26 cellular contexts compared by ENCODE assay signal in the genomic region with DNA sequence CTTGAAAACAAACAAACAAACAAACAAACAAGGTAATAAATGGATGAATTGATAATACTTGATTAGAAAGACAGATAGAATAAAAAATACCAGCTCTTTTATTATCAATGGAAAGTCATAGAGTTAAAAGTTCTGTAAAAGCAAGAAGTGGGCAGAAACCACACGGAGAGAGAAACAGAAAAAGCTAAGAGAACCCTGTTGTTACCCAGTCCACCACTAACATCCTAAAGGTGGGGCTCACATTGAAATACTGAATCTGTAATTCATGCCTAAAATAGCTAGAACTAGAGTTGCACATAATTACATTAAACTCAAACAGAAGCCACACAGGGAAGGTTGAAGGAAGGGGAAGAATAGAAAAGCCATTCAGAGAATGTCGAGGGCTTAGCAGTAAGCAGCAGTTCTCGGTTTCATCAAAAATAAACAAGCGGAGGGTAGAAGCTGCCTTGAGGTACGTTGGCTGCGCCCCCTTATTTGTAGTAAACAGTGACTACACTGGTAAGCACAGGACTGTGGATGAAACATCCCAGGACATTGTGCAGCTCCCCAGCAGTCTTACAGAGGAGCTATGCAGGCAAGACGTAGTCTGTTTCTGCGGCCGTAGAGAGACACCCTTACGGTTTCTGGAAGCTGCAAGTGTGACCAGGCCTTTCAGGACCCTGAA.
"Had no signal": no experiment of that assay in that cellular context is flagged by ENCODE, and none has a peak within 500 bp of the region (broad histone marks: within the 10 kb centered on the region; RNA-seq: fewer than 3 reads in every experiment).

No MANE protein-coding gene starts in this region.

- ATAC-seq: effector memory CD8-positive, alpha-beta T cell; heart right ventricle; left cardiac atrium; left lung; naive thymus-derived CD8-positive, alpha-beta T cell; right lobe of liver had no signal

- H3K4me1 ChIP-seq: esophagus squamous epithelium, heart right ventricle, left lung, parathyroid adenoma, right lobe of liver, stomach, thyroid gland had no signal

- H3K4me3 ChIP-seq: coronary artery, esophagus squamous epithelium, heart right ventricle, left lung, right lobe of liver, stomach, thyroid gland had no signal

- DNase-seq: effector memory CD8-positive, alpha-beta T cell; erythroblast; esophagus squamous epithelium; foreskin melanocyte; glutamatergic neuron; heart right ventricle; hippocampal formation; left cardiac atrium; left lung; mammary epithelial cell; naive thymus-derived CD8-positive, alpha-beta T cell; nephron progenitor cell; right lobe of liver; small intestine; stimulated activated CD4-positive, alpha-beta T cell treated with anti-CD3 and anti-CD28 coated beads, Interleukin-12 subunit alpha, Interleukin-12 subunit beta, amount 100 ng/mL, for 4 hours; stimulated activated CD4-positive, alpha-beta T cell treated with anti-CD3 and anti-CD28 coated beads, Interleukin-1b, Interleukin-23, amount 100 ng/mL, for 48 hours; stimulated activated CD4-positive, alpha-beta T cell treated with anti-CD3 and anti-CD28 coated beads, Interleukin-4, amount 100 ng/mL, for 1 hour; stimulated activated CD8-positive, alpha-beta memory T cell treated with anti-CD3 and anti-CD28 coated beads, Interleukin-4, amount 100 ng/mL, for 48 hours; stimulated activated naive CD4-positive, alpha-beta T cell treated with Interleukin-2 at 50 U/mL for 16 hours; stomach; thyroid gland had no signal

- H3K9me3 ChIP-seq: esophagus squamous epithelium, heart right ventricle, left lung, neutrophil, right lobe of liver, stomach, thyroid gland had no signal

- H3K36me3 ChIP-seq: esophagus squamous epithelium, heart right ventricle, left lung, neutrophil, right lobe of liver, stomach, thyroid gland had no signal

- H3K27me3 ChIP-seq: esophagus squamous epithelium, heart right ventricle, left lung, neutrophil, right lobe of liver, stomach, thyroid gland had no signal

- H3K27ac ChIP-seq: coronary artery, esophagus squamous epithelium, heart right ventricle, left lung, neutrophil, parathyroid adenoma, right lobe of liver, stomach, thyroid gland had no signal

- FAIRE-seq: endometrium, islet of Langerhans had no signal

- H2AFZ ChIP-seq: parathyroid adenoma had no signal

- H3K9ac ChIP-seq: parathyroid adenoma had no signal
